ENCODE assay signal across 7 cellular contexts in the genomic region with DNA sequence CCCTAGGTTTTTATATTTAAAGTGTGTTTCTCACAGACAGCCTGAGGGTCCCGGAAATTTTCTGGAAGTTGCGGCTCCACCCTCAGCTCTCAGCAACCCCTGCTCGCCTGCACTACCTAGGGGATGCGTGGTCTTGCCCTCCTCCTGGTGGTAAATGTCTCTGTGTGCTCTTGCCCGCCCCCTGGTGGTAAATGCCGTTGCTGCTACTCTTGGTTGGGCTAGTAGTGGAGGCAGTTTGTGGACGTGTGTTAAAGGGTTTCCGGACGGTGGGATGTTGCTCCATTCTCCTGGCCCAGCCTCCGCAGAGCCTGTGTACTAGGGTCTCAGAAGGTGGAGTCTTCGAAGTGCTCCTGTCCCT. TPM values are rescaled to one million over a fixed set of nuclear protein-coding genes. Genes with fewer than 3 reads are reported as not detected.
A peak's percentile ranks its signal among the peaks of the same experiment; 100 is the strongest.
DNase-seq lines count a peak whose midpoint lies in the region; ATAC-seq, FAIRE-seq and TF ChIP-seq lines count a peak whose summit lies in the region.

No MANE protein-coding gene starts in this region.

- H2AFZ ChIP-seq in H1 (ENCODE audit: low read length), result peak overlapping the region; percentile 96

- peak overlapping the region; percentile 75 for H4K91ac ChIP-seq in H1 (replicated peaks; ENCODE audit: insufficient read length, low read length)

- H2BK15ac ChIP-seq in H1 (ENCODE audit: low read length), result peak overlapping the region; percentile 95; the same call in 1 of the 2 replicates

- peak overlapping the region; percentile 94; the same call in 1 of the 2 replicates for H2BK12ac ChIP-seq in H1 (ENCODE audit: low read depth, low read length)

- no peaks in the 10 kb centered on the region for H3K23me2 ChIP-seq in H1 (ENCODE audit: low read depth, low read length)

- WGBS in H1 (ENCODE audit: extremely low coverage in 1 of 2, insufficient coverage in 1 of 2, insufficient read length in 1 of 2, insufficient replicate concordance in 2 of 2, low coverage in 1 of 2, low lambda C conversion rate in 2 of 2, missing lambda C conversion rate in 1 of 2), 2 experiments, result 19% methylated on average over 11 of the region's 11 CpGs; no CpG with 5 or more reads in 1 of the 2 experiments
- 6 to 23% methylated on average over 7 of the region's 11 CpGs for WGBS in mesodermal cell (ENCODE audit: insufficient coverage in 2 of 2), 2 experiments

- peaks cover 0 to 13% (median 6%) of the 10 kb centered on the region in 4 experiments; a peak in 6 of 7 replicates for H3K4me1 ChIP-seq in H1 (replicated peaks in 1 of 4; ENCODE audit: control insufficient read depth in 3 of 4, insufficient read depth in 4 of 4, low read length in 3 of 4)
- peaks cover 18% of the 10 kb centered on the region for H3K4me1 ChIP-seq in mesodermal cell (ENCODE audit: control insufficient read depth, insufficient read depth, low read length, poor library complexity, severe bottlenecking)

- peak overlapping the region; percentile 7 to 59; a peak in 3 of 4 replicates for H3K4me2 ChIP-seq in H1 (ENCODE audit: insufficient read depth in 1 of 2, low read depth in 2 of 2, low read length in 2 of 2)

- FAIRE-seq in H1 (lab: Jason Lieb, UNC), result peak; percentile 50

- H4K8ac ChIP-seq in H1 (ENCODE audit: extremely low read depth, insufficient read depth, low read length), result peak overlapping the region; percentile 36

- H3K27ac ChIP-seq in H1 (ENCODE audit: low read depth, low read length), result no peak overlapping the region
- peak overlapping the region; percentile 56 for H3K27ac ChIP-seq in mesodermal cell (ENCODE audit: low read depth, low read length, severe bottlenecking)

- H3K36me3 ChIP-seq in H1 (ENCODE audit: control insufficient read depth in 2 of 4, insufficient read depth in 4 of 4, low read length in 3 of 4) (no peaks in the 10 kb centered on the region), mesodermal cell (ENCODE audit: control insufficient read depth, insufficient read depth, low read length) (no peaks in the 10 kb centered on the region)

- H3K79me2 ChIP-seq in H1 (ENCODE audit: control insufficient read depth in 1 of 2, insufficient read depth in 2 of 2, low read length in 2 of 2), result no peaks in the 10 kb centered on the region

- H3K9me3 ChIP-seq in H1 (ENCODE audit: insufficient read depth in 2 of 2, low read depth in 1 of 2, low read length in 1 of 2), result no peaks in the 10 kb centered on the region
- H3K9me3 ChIP-seq in mesodermal cell (ENCODE audit: control insufficient read depth, low read length), result no peaks in the 10 kb centered on the region

- no peak overlapping the region for H2AK5ac ChIP-seq in H1 (ENCODE audit: low read depth, low read length)

- no peaks in the 10 kb centered on the region for H3K27me3 ChIP-seq in H1 (replicated peaks in 1 of 4; ENCODE audit: control insufficient read depth in 3 of 4, extremely low read depth in 1 of 4, insufficient read depth in 3 of 4, low read length in 3 of 4)

- CTCF ChIA-PET in H1 (lab: Charles Lee; ENCODE audit: partially characterized antibody), result interaction anchor here (0.6 to 4.0 kb wide), 24 partner anchors 10 to 357 kb away, joined by 3 to 55 read pairs (median 6); no protein-coding TSS in a partner anchor

- no peak for TF ChIP-seq POLR2A in H1 (IDR thresholded peaks at IDR 0.05; ENCODE audit: control extremely low read depth in 1 of 2, low read depth in 2 of 2, low read length in 2 of 2)

- H3K9ac ChIP-seq in H1 (replicated peaks in 1 of 4; ENCODE audit: extremely low read depth in 1 of 4, low read depth in 3 of 4, low read length in 3 of 4), result peak overlapping the region in 2 of 4 experiments; percentile 12 to 31; a peak in 2 of 7 replicates

- POLR2A ChIA-PET in H1 (lab: Charles Lee; ENCODE audit: partially characterized antibody), result interaction anchor here (0.6 to 1.6 kb wide), 4 partner anchors 14 to 76 kb away, joined by 3 to 5 read pairs (median 4); no protein-coding TSS in a partner anchor

- TF ChIP-seq CTCF in H1 (IDR thresholded peaks at IDR 0.05; ENCODE audit: control extremely low read depth in 1 of 3, insufficient read depth in 1 of 3, low read depth in 1 of 3, low read length in 3 of 3), result peak; percentile 99 to 100 (median 99)

- peak overlapping the region; percentile 82; the same call in 1 of the 2 replicates for H2BK5ac ChIP-seq in H1 (ENCODE audit: low read depth, low read length)

- H3K23ac ChIP-seq in H1 (ENCODE audit: insufficient read length), result no peak overlapping the region

- DNase-seq in NOMO-1 treated with DMSO at 0.1 percent for 48 hours (lab: John Stamatoyannopoulos, UW; ENCODE audit: unreplicated experiment) (peak; percentile 78), H1 (ENCODE audit: low read depth in 1 of 2, low spot score in 2 of 2) (peak; percentile 91 to 97)
- peak; percentile 96 for DNase-seq in activated CD8-positive, alpha-beta memory T cell treated with anti-CD3 and anti-CD28 coated beads for 24 hours
- peak; percentile 77 for DNase-seq in stimulated activated CD8-positive, alpha-beta memory T cell treated with anti-CD3 and anti-CD28 coated beads, Interleukin-4, amount 100 ng/mL, for 24 hours (ENCODE audit: low read depth)

- peak; percentile 69 to 81 for TF ChIP-seq RAD21 in H1 (IDR thresholded peaks at IDR 0.05 in 1 of 2, conservative IDR thresholded peaks at IDR 0.05 in 1 of 2; ENCODE audit: low read depth in 2 of 2, low read length in 2 of 2)

- H2BK120ac ChIP-seq in H1 (replicated peaks; ENCODE audit: low read depth, low read length), result peak overlapping the region; percentile 41

- peak overlapping the region; percentile 94 for H3K18ac ChIP-seq in H1 (ENCODE audit: extremely low read depth, low read length)

- H3K14ac ChIP-seq in H1 (ENCODE audit: insufficient read length), result no peak overlapping the region

- no peak overlapping the region for H3K56ac ChIP-seq in H1 (replicated peaks; ENCODE audit: insufficient read length, low read depth, low read length)

- peak overlapping the region in 2 of 4 experiments; percentile 12 to 17; a peak in 1 of 8 replicates for H3K4me3 ChIP-seq in H1 (ENCODE audit: extremely low read depth in 1 of 4, insufficient read depth in 2 of 4, low read depth in 3 of 4, low read length in 4 of 4)
- H3K4me3 ChIP-seq in mesodermal cell (ENCODE audit: extremely low read depth, insufficient read depth, low read length, poor library complexity, severe bottlenecking), result no peak overlapping the region

- ATAC-seq in GM18498 (IDR thresholded peaks at IDR 0.05; ENCODE audit: unreplicated experiment) (peak; percentile 59), HG03442 (IDR thresholded peaks at IDR 0.05; ENCODE audit: unreplicated experiment) (peak; percentile 56)

- no peak overlapping the region for H4K5ac ChIP-seq in H1 (ENCODE audit: insufficient read length, low read depth, low read length)

- TF ChIP-seq EP300 in H1 (IDR thresholded peaks at IDR 0.05; ENCODE audit: borderline replicate concordance in 1 of 2, low read depth in 2 of 2, low read length in 2 of 2), result no peak

- no peaks in the 10 kb centered on the region for H3K79me1 ChIP-seq in H1 (ENCODE audit: low read depth, low read length)

- no peak overlapping the region for H3K4ac ChIP-seq in H1 (replicated peaks; ENCODE audit: insufficient read length, low read depth, low read length)

- no peaks in the 10 kb centered on the region for H4K20me1 ChIP-seq in H1 (replicated peaks in 1 of 2; ENCODE audit: control insufficient read depth in 1 of 2, insufficient read depth in 2 of 2, low read length in 2 of 2)

- H2BK20ac ChIP-seq in H1 (ENCODE audit: low read length), result peak overlapping the region; percentile 93

TF ChIP-seq in H1, 55 proteins besides CTCF, POLR2A, EP300 and RAD21 (continues in another document):
- TF ChIP-seq KDM1A (IDR thresholded peaks at IDR 0.05; ENCODE audit: borderline replicate concordance, low read length) (peak; percentile 33; the same call in 1 of the 2 replicates), KDM4A (IDR thresholded peaks at IDR 0.05; ENCODE audit: low read depth, low read length, severe bottlenecking) (no peak), TCF12 (IDR thresholded peaks at IDR 0.05; ENCODE audit: low read depth, low read length) (no peak), CREB1 (IDR thresholded peaks at IDR 0.05) (peak; percentile 68)

RNA-seq across cellular contexts. Expression of a gene that starts 27.4 kb away (rescaled TPM):
- 2.6 and 3.8 TPM in 2 replicates for total RNA-seq in H1 (2021; fragmentation: NEBNext Ultra II Directional; extraction: Animal tissue kit (Norgen Biotek cat#: 25700))
- polyA plus RNA-seq in H1 (2011; rRNA removed), result 3.2 and 6.4 TPM in 2 replicates
- 4.6 TPM for polyA plus RNA-seq in H1 (2011; cell fraction: cytosol; rRNA removed)
- 6.9 TPM for polyA plus RNA-seq in H1 (2011; cell fraction: nucleus; rRNA removed)
- polyA plus RNA-seq in H1 (2012, experiment 1 of 2), result 2.2 to 3.0 TPM (median 2.4 TPM) in 4 replicates
- polyA plus RNA-seq in H1 (2012, experiment 2 of 2), result 2.8 TPM
- 2.8 TPM for polyA plus RNA-seq in H1 (2013, experiment 1 of 2)
- 2.6 TPM for polyA plus RNA-seq in H1 (2013, experiment 2 of 2)
- 2.1 and 3.2 TPM in 2 replicates for polyA minus RNA-seq in H1 (2011; rRNA and poly(A)+ RNA removed)
- polyA minus RNA-seq in H1 (2011; cell fraction: cytosol; rRNA and poly(A)+ RNA removed), result 1.7 TPM
- polyA minus RNA-seq in H1 (2011; cell fraction: nucleus; rRNA and poly(A)+ RNA removed), result 3.4 TPM
- polyA plus RNA-seq in mesodermal cell (2013, experiment 1 of 2), result 6.7 TPM
- polyA plus RNA-seq in mesodermal cell (2013, experiment 2 of 2), result 7.2 TPM

RNA-seq across cellular contexts. Expression of a gene that starts 29.8 kb away (rescaled TPM):
- total RNA-seq in H1 (2021; fragmentation: NEBNext Ultra II Directional; extraction: Animal tissue kit (Norgen Biotek cat#: 25700)), result 30.3 and 31.2 TPM in 2 replicates
- 14.9 and 30.4 TPM in 2 replicates for polyA plus RNA-seq in H1 (2011; rRNA removed)
- polyA plus RNA-seq in H1 (2011; cell fraction: cytosol; rRNA removed), result 12.2 TPM
- polyA plus RNA-seq in H1 (2011; cell fraction: nucleus; rRNA removed), result 26.0 TPM
- 25.9 to 33.8 TPM (median 31.4 TPM) in 4 replicates for polyA plus RNA-seq in H1 (2012, experiment 1 of 2)
- 33.5 TPM for polyA plus RNA-seq in H1 (2012, experiment 2 of 2)
- polyA plus RNA-seq in H1 (2013, experiment 1 of 2), result 25.2 TPM
- polyA plus RNA-seq in H1 (2013, experiment 2 of 2), result 25.0 TPM
- 12.2 and 13.9 TPM in 2 replicates for polyA minus RNA-seq in H1 (2011; rRNA and poly(A)+ RNA removed)
- polyA minus RNA-seq in H1 (2011; cell fraction: cytosol; rRNA and poly(A)+ RNA removed), result 35.0 TPM
- 20.9 TPM for polyA minus RNA-seq in H1 (2011; cell fraction: nucleus; rRNA and poly(A)+ RNA removed)
- 35.5 TPM for polyA plus RNA-seq in mesodermal cell (2013, experiment 1 of 2)
- 28.0 TPM for polyA plus RNA-seq in mesodermal cell (2013, experiment 2 of 2)

RNA-seq across cellular contexts. Expression of a gene that starts 38.5 kb away (rescaled TPM):
- total RNA-seq in H1 (2021; fragmentation: NEBNext Ultra II Directional; extraction: Animal tissue kit (Norgen Biotek cat#: 25700)), result 8.1 and 9.3 TPM in 2 replicates
- polyA plus RNA-seq in H1 (2011; rRNA removed), result 14.4 and 22.7 TPM in 2 replicates
- polyA plus RNA-seq in H1 (2011; cell fraction: cytosol; rRNA removed), result 13.3 TPM
- 25.7 TPM for polyA plus RNA-seq in H1 (2011; cell fraction: nucleus; rRNA removed)
- 6.5 to 22.3 TPM (median 16.9 TPM) in 4 replicates for polyA plus RNA-seq in H1 (2012, experiment 1 of 2)
- 32.8 TPM for polyA plus RNA-seq in H1 (2012, experiment 2 of 2)
- 29.6 TPM for polyA plus RNA-seq in H1 (2013, experiment 1 of 2)
- 31.4 TPM for polyA plus RNA-seq in H1 (2013, experiment 2 of 2)
- 11.7 and 13.9 TPM in 2 replicates for polyA minus RNA-seq in H1 (2011; rRNA and poly(A)+ RNA removed)
- 14.2 TPM for polyA minus RNA-seq in H1 (2011; cell fraction: cytosol; rRNA and poly(A)+ RNA removed)
- 11.9 TPM for polyA minus RNA-seq in H1 (2011; cell fraction: nucleus; rRNA and poly(A)+ RNA removed)
- polyA plus RNA-seq in mesodermal cell (2013, experiment 1 of 2), result 126 TPM
- 114 TPM for polyA plus RNA-seq in mesodermal cell (2013, experiment 2 of 2)
